1 cellular context compared by ENCODE assay signal in the genomic region with DNA sequence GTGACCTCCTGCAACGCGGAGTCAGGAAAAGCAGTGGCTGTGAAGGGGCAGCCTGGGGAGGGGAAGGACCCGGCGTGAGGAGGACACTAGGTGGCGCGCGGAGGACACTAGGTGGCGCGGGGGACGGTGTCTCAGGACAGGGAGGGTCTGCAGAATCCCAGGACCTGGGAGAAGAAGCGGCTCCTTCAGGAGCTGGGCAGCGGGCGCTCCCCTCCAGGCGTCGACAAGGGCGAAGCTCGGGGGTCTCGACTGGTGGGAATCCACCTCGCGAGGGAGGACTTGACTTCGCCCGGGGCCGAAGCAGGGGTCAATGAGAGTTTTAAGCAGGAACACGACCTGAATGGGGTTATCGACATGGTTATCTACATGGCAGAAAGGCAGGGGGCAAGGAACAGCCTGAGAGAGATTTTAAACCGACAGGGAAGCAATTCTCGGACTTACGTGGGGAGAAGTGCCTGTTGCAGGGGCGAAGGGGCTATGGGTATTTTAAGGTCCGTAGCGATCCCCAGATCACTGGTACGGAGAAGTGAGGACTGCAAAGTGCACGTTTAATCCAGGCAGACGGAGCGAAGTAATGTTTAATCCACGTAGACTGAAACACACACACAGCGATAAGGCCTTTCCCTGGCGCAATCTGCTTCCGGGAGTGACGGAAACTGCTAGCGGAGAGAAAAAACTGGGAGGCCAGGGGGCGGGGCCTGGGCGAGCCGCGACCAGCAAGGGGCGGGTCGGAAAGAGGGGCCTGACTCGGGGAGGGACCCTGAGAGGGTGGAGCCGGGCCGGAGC.
TF ChIP-seq lines count a peak whose summit lies in the region.

Gene ZNF616 (minus strand): TSS at position 648 of the 786 bp plus-strand sequence. CDS start 9,426 bp downstream, outside the sequence.

TF ChIP-seq in HepG2, 621 proteins besides CTCF, POLR2A, EP300 and RAD21 (continued from another document and continues in another):
- TF ChIP-seq, protein P1, sequence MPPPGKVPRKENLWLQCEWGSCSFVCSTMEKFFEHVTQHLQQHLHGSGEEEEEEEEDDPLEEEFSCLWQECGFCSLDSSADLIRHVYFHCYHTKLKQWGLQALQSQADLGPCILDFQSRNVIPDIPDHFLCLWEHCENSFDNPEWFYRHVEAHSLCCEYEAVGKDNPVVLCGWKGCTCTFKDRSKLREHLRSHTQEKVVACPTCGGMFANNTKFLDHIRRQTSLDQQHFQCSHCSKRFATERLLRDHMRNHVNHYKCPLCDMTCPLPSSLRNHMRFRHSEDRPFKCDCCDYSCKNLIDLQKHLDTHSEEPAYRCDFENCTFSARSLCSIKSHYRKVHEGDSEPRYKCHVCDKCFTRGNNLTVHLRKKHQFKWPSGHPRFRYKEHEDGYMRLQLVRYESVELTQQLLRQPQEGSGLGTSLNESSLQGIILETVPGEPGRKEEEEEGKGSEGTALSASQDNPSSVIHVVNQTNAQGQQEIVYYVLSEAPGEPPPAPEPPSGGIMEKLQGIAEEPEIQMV (CRISPR knock-in tag; IDR thresholded peaks at IDR 0.05; ENCODE audit: low read depth), result peak; percentile 38; the same call in 1 of the 2 replicates
- TF ChIP-seq UBTF (CRISPR knock-in tag; IDR thresholded peaks at IDR 0.05) (peak; percentile 78), NBN (conservative IDR thresholded peaks at IDR 0.05) (no peak), JUNB (CRISPR knock-in tag; IDR thresholded peaks at IDR 0.05; ENCODE audit: borderline replicate concordance) (no peak), CCDC6 (CRISPR knock-in tag; IDR thresholded peaks at IDR 0.05) (no peak), FOXP1 (IDR thresholded peaks at IDR 0.05) (no peak), FOXP1 (CRISPR knock-in tag; IDR thresholded peaks at IDR 0.05) (0 out of 2 replicates have a peak, but pooled peaks have one; percentile 8), ZBTB38 (CRISPR knock-in tag; IDR thresholded peaks at IDR 0.05) (no peak), ZNF207 (IDR thresholded peaks at IDR 0.05; ENCODE audit: borderline replicate concordance) (no peak), ZNF30 (CRISPR knock-in tag; IDR thresholded peaks at IDR 0.05) (no peak), NCOA1 (CRISPR knock-in tag; IDR thresholded peaks at IDR 0.05) (no peak), ZNF383 (CRISPR knock-in tag; IDR thresholded peaks at IDR 0.05; ENCODE audit: borderline replicate concordance) (peak; percentile 56; the same call in 1 of the 2 replicates), ZNF569 (CRISPR knock-in tag; IDR thresholded peaks at IDR 0.05; ENCODE audit: borderline replicate concordance) (no peak), GTF2F1 (IDR thresholded peaks at IDR 0.05; ENCODE audit: low read length) (no peak), PAF1 (CRISPR knock-in tag; IDR thresholded peaks at IDR 0.05) (no peak), ZBTB25 (CRISPR knock-in tag; IDR thresholded peaks at IDR 0.05) (peak; percentile 20; the same call in 1 of the 2 replicates), RARA (CRISPR knock-in tag; IDR thresholded peaks at IDR 0.05) (0 out of 2 replicates have a peak, but pooled peaks have one; percentile 15), ZNF232 (CRISPR knock-in tag; IDR thresholded peaks at IDR 0.05; ENCODE audit: borderline replicate concordance) (no peak; the same call in 1 of the 2 replicates), ZNF256 (CRISPR knock-in tag; conservative IDR thresholded peaks at IDR 0.05) (no peak), PITX1 (CRISPR knock-in tag; IDR thresholded peaks at IDR 0.05) (peak; percentile 60), NFYB (CRISPR knock-in tag; IDR thresholded peaks at IDR 0.05) (no peak), ZNF205 (CRISPR knock-in tag; IDR thresholded peaks at IDR 0.05) (0 out of 2 replicates have a peak, but pooled peaks have one; percentile 26), NKX3-1 (CRISPR knock-in tag; IDR thresholded peaks at IDR 0.05) (no peak), PRDM15 (CRISPR knock-in tag; IDR thresholded peaks at IDR 0.05) (no peak), ZBTB34 (CRISPR knock-in tag; IDR thresholded peaks at IDR 0.05) (no peak), ZFP82 (CRISPR knock-in tag; IDR thresholded peaks at IDR 0.05; ENCODE audit: borderline replicate concordance) (peak; percentile 74; the same call in 1 of the 2 replicates)
- TF ChIP-seq, protein P2, sequence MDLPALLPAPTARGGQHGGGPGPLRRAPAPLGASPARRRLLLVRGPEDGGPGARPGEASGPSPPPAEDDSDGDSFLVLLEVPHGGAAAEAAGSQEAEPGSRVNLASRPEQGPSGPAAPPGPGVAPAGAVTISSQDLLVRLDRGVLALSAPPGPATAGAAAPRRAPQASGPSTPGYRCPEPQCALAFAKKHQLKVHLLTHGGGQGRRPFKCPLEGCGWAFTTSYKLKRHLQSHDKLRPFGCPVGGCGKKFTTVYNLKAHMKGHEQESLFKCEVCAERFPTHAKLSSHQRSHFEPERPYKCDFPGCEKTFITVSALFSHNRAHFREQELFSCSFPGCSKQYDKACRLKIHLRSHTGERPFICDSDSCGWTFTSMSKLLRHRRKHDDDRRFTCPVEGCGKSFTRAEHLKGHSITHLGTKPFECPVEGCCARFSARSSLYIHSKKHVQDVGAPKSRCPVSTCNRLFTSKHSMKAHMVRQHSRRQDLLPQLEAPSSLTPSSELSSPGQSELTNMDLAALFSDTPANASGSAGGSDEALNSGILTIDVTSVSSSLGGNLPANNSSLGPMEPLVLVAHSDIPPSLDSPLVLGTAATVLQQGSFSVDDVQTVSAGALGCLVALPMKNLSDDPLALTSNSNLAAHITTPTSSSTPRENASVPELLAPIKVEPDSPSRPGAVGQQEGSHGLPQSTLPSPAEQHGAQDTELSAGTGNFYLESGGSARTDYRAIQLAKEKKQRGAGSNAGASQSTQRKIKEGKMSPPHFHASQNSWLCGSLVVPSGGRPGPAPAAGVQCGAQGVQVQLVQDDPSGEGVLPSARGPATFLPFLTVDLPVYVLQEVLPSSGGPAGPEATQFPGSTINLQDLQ (CRISPR knock-in tag; IDR thresholded peaks at IDR 0.05), result no peak
- TF ChIP-seq, protein P3, sequence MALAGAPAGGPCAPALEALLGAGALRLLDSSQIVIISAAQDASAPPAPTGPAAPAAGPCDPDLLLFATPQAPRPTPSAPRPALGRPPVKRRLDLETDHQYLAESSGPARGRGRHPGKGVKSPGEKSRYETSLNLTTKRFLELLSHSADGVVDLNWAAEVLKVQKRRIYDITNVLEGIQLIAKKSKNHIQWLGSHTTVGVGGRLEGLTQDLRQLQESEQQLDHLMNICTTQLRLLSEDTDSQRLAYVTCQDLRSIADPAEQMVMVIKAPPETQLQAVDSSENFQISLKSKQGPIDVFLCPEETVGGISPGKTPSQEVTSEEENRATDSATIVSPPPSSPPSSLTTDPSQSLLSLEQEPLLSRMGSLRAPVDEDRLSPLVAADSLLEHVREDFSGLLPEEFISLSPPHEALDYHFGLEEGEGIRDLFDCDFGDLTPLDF (CRISPR knock-in tag; IDR thresholded peaks at IDR 0.05), result no peak
- TF ChIP-seq, protein P4, sequence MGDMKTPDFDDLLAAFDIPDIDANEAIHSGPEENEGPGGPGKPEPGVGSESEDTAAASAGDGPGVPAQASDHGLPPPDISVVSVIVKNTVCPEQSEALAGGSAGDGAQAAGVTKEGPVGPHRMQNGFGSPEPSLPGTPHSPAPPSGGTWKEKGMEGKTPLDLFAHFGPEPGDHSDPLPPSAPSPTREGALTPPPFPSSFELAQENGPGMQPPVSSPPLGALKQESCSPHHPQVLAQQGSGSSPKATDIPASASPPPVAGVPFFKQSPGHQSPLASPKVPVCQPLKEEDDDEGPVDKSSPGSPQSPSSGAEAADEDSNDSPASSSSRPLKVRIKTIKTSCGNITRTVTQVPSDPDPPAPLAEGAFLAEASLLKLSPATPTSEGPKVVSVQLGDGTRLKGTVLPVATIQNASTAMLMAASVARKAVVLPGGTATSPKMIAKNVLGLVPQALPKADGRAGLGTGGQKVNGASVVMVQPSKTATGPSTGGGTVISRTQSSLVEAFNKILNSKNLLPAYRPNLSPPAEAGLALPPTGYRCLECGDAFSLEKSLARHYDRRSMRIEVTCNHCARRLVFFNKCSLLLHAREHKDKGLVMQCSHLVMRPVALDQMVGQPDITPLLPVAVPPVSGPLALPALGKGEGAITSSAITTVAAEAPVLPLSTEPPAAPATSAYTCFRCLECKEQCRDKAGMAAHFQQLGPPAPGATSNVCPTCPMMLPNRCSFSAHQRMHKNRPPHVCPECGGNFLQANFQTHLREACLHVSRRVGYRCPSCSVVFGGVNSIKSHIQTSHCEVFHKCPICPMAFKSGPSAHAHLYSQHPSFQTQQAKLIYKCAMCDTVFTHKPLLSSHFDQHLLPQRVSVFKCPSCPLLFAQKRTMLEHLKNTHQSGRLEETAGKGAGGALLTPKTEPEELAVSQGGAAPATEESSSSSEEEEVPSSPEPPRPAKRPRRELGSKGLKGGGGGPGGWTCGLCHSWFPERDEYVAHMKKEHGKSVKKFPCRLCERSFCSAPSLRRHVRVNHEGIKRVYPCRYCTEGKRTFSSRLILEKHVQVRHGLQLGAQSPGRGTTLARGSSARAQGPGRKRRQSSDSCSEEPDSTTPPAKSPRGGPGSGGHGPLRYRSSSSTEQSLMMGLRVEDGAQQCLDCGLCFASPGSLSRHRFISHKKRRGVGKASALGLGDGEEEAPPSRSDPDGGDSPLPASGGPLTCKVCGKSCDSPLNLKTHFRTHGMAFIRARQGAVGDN (CRISPR knock-in tag; IDR thresholded peaks at IDR 0.05), result peak; percentile 80
- TF ChIP-seq, protein P5, sequence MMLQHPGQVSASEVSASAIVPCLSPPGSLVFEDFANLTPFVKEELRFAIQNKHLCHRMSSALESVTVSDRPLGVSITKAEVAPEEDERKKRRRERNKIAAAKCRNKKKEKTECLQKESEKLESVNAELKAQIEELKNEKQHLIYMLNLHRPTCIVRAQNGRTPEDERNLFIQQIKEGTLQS (CRISPR knock-in tag; IDR thresholded peaks at IDR 0.05), result no peak
- TF ChIP-seq, protein P6, sequence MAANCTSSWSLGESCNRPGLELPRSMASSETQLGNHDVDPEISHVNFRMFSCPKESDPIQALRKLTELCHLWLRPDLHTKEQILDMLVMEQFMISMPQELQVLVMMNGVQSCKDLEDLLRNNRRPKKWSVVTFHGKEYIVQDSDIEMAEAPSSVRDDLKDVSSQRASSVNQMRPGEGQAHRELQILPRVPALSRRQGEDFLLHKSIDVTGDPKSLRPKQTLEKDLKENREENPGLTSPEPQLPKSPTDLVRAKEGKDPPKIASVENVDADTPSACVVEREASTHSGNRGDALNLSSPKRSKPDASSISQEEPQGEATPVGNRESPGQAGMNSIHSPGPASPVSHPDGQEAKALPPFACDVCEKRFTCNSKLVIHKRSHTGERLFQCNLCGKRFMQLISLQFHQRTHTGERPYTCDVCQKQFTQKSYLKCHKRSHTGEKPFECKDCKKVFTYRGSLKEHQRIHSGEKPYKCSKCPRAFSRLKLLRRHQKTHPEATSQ (CRISPR knock-in tag; IDR thresholded peaks at IDR 0.05; ENCODE audit: borderline replicate concordance), result no peak
